Comparison of ENCODE assay signal across 1 cellular context in genomic region chr12:90036641-90037040, GRCh38.
TF ChIP-seq lines count a peak whose summit lies in the region.

No MANE protein-coding gene starts in this region.

TF ChIP-seq in HepG2, 621 proteins besides CTCF, POLR2A, EP300 and RAD21 (continued from another document):
- TF ChIP-seq, protein P1, sequence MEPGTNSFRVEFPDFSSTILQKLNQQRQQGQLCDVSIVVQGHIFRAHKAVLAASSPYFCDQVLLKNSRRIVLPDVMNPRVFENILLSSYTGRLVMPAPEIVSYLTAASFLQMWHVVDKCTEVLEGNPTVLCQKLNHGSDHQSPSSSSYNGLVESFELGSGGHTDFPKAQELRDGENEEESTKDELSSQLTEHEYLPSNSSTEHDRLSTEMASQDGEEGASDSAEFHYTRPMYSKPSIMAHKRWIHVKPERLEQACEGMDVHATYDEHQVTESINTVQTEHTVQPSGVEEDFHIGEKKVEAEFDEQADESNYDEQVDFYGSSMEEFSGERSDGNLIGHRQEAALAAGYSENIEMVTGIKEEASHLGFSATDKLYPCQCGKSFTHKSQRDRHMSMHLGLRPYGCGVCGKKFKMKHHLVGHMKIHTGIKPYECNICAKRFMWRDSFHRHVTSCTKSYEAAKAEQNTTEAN (CRISPR knock-in tag; conservative IDR thresholded peaks at IDR 0.05) = no peak
- no peak for TF ChIP-seq NCOA1 (CRISPR knock-in tag; IDR thresholded peaks at IDR 0.05)
